ENCODE assay signal across 1 cellular context in genomic region chr19:48169974-48170803, GRCh38.
TF ChIP-seq lines count a peak whose summit lies in the region.

LIG1 (minus strand) TSS chr19:48170344; CDS start chr19:48165566, 4,778 bp downstream.
ZSWIM9 (plus strand) TSS chr19:48170680; CDS start chr19:48171803, 1,123 bp downstream.

TF ChIP-seq in HEK293, 187 proteins besides CTCF, POLR2A, EP300 and RAD21 (continued from another document):
- TF ChIP-seq KLF16 (tag by site-specific recombination; IDR thresholded peaks at IDR 0.05) (peak; percentile 96), MYNN (tag by site-specific recombination; IDR thresholded peaks at IDR 0.05; ENCODE audit: borderline replicate concordance) (no peak), ZNF777 (tag by site-specific recombination; IDR thresholded peaks at IDR 0.05; ENCODE audit: borderline replicate concordance) (no peak; the same call in 1 of the 2 replicates), ZBTB10 (tag by site-specific recombination; IDR thresholded peaks at IDR 0.05) (peak; percentile 99), GLI2 (tag by site-specific recombination; IDR thresholded peaks at IDR 0.05; ENCODE audit: borderline replicate concordance, low read depth) (no peak), ZNF350 (tag by site-specific recombination; IDR thresholded peaks at IDR 0.05) (no peak), ZFP69B (tag by site-specific recombination; IDR thresholded peaks at IDR 0.05) (0 out of 2 replicates have a peak, but pooled peaks have one; percentile 54), GLIS1 (tag by site-specific recombination; IDR thresholded peaks at IDR 0.05) (peak; percentile 87), BCL11B (tag by site-specific recombination; IDR thresholded peaks at IDR 0.05; ENCODE audit: low read depth) (0 out of 2 replicates have a peak, but pooled peaks have one; percentile 16), KLF8 (tag by site-specific recombination; IDR thresholded peaks at IDR 0.05) (peak; percentile 99), PRDM4 (tag by site-specific recombination; IDR thresholded peaks at IDR 0.05) (no peak; the same call in 1 of the 2 replicates), ZNF624 (tag by site-specific recombination; IDR thresholded peaks at IDR 0.05) (no peak), ZNF830 (tag by site-specific recombination; IDR thresholded peaks at IDR 0.05; ENCODE audit: low read depth) (no peak), ZNF169 (tag by site-specific recombination; IDR thresholded peaks at IDR 0.05) (peak; percentile 84; the same call in 1 of the 2 replicates), ZNF132 (tag by site-specific recombination; IDR thresholded peaks at IDR 0.05; ENCODE audit: borderline replicate concordance) (no peak), ZNF529 (tag by site-specific recombination; IDR thresholded peaks at IDR 0.05; ENCODE audit: insufficient replicate concordance) (no peak), ZNF768 (tag by site-specific recombination; IDR thresholded peaks at IDR 0.05) (no peak), ZNF292 (tag by site-specific recombination; IDR thresholded peaks at IDR 0.05; ENCODE audit: borderline replicate concordance, low read depth) (no peak), HOXC10 (CRISPR knock-in tag; IDR thresholded peaks at IDR 0.05) (peak; percentile 97), ZSCAN5A (tag by site-specific recombination; IDR thresholded peaks at IDR 0.05) (no peak), ZNF266 (tag by site-specific recombination; IDR thresholded peaks at IDR 0.05; ENCODE audit: low read depth) (no peak), ZNF791 (tag by site-specific recombination; IDR thresholded peaks at IDR 0.05) (no peak), ZNF704 (tag by site-specific recombination; IDR thresholded peaks at IDR 0.05) (no peak), ZNF473 (tag by site-specific recombination; IDR thresholded peaks at IDR 0.05) (no peak), ZNF398 (tag by site-specific recombination; IDR thresholded peaks at IDR 0.05) (no peak), ZNF121 (tag by site-specific recombination; IDR thresholded peaks at IDR 0.05) (no peak), TCF7L2 (IDR thresholded peaks at IDR 0.05; ENCODE audit: borderline replicate concordance, low read depth, low read length) (no peak), ZNF362 (tag by site-specific recombination; IDR thresholded peaks at IDR 0.05) (no peak), ZNF221 (tag by site-specific recombination; IDR thresholded peaks at IDR 0.05; ENCODE audit: borderline replicate concordance) (no peak), KLF7 (tag by site-specific recombination; IDR thresholded peaks at IDR 0.05; ENCODE audit: borderline replicate concordance) (peak; percentile 96), ZNF341 (tag by site-specific recombination; IDR thresholded peaks at IDR 0.05; ENCODE audit: low read depth) (peak; percentile 83), ZNF792 (tag by site-specific recombination; IDR thresholded peaks at IDR 0.05) (peak; percentile 68; the same call in 1 of the 2 replicates), ZBTB21 (tag by site-specific recombination; IDR thresholded peaks at IDR 0.05) (no peak), SCRT1 (tag by site-specific recombination; IDR thresholded peaks at IDR 0.05; ENCODE audit: borderline replicate concordance) (no peak), ZNF10 (tag by site-specific recombination; IDR thresholded peaks at IDR 0.05) (no peak), ZNF426 (tag by site-specific recombination; IDR thresholded peaks at IDR 0.05) (no peak), OVOL3 (tag by site-specific recombination; IDR thresholded peaks at IDR 0.05) (0 out of 2 replicates have a peak, but pooled peaks have one; percentile 51), INSM2 (tag by site-specific recombination; IDR thresholded peaks at IDR 0.05) (peak; percentile 48; the same call in 1 of the 2 replicates), ZSCAN4 (tag by site-specific recombination; IDR thresholded peaks at IDR 0.05) (no peak), ZNF629 (tag by site-specific recombination; IDR thresholded peaks at IDR 0.05) (peak; percentile 72)
